Comparison of ENCODE assay signal across 9 cellular contexts in the genomic region with DNA sequence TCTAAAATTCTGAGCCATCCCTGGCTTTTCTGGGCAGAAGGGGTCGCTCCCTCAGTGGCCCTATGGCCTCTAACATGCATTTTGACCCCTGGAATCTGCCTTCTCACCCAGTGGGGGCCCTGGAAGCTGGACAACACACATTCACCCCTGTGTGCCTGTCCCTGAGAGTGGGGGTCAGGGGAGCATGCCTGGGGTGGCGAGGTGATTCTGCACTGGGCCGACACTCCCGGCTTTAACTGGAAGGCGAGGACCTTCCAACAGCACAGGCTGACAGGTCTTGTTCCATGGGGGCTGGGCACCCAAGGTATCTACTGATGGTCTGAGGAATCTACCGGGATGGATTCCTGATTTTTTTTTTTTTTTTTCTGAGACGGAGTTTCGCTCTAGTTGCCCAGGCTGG. TPM values are rescaled to one million over a fixed set of nuclear protein-coding genes. Genes with fewer than 3 reads are reported as not detected.
A peak's percentile ranks its signal among the peaks of the same experiment; 100 is the strongest.
DNase-seq lines count a peak whose midpoint lies in the region; ATAC-seq and TF ChIP-seq lines count a peak whose summit lies in the region.
"Had no signal": no experiment of that assay in that cellular context is flagged by ENCODE, and none has a peak within 500 bp of the region (broad histone marks: within the 10 kb centered on the region; RNA-seq: fewer than 3 reads in every experiment).

No MANE protein-coding gene starts in this region.

- 88% methylated on average over 8 of the region's 8 CpGs for WGBS in liver

- H3K4me1 ChIP-seq in Peyer's patch (peaks cover 0 to 47% (median 5%) of the 10 kb centered on the region in 4 donors), liver (ENCODE audit: control insufficient read depth in 4 of 4, insufficient read depth in 4 of 4, low read length in 3 of 4) (peaks cover 12 to 54% (median 38%) of the 10 kb centered on the region in 4 donors)

- DNase-seq in Peyer's patch (no peak), superior temporal gyrus (ENCODE audit: extremely low spot score) (no peak), AG20443 (ENCODE audit: low spot score) (no peak)
- DNase-seq: activated CD4-positive, CD25-positive, alpha-beta regulatory T cell treated with anti-CD3 and anti-CD28 coated beads, Interleukin-2, amount 50 U/mL, for 72 hours; NCI-H1436 had no signal

- TF ChIP-seq RAD21 in liver (IDR thresholded peaks at IDR 0.05) = no peak

- TF ChIP-seq POLR2A in Peyer's patch (IDR thresholded peaks at IDR 0.05) = no peak

- H3K27ac ChIP-seq in Peyer's patch = peak overlapping the region; percentile 38 to 95 (median 54)
- H3K27ac ChIP-seq in angular gyrus (ENCODE audit: low read depth, low read length) = peak overlapping the region; percentile 53
- peak overlapping the region; percentile 65 to 66 for H3K27ac ChIP-seq in liver (ENCODE audit: low read depth in 1 of 2, low read length in 2 of 2)
- H3K27ac ChIP-seq in temporal lobe (ENCODE audit: low read depth, low read length) = peak overlapping the region; percentile 77

- H3K4me3 ChIP-seq in Peyer's patch = no peak overlapping the region
- no peak overlapping the region for H3K4me3 ChIP-seq in liver (ENCODE audit: low read depth in 1 of 3, low read length in 3 of 3)

- H3K27me3 ChIP-seq in Peyer's patch (no peaks in the 10 kb centered on the region), liver (ENCODE audit: control insufficient read depth in 4 of 4, insufficient read depth in 4 of 4, low read length in 3 of 4) (no peaks in the 10 kb centered on the region)

- TF ChIP-seq CTCF in Peyer's patch (IDR thresholded peaks at IDR 0.05) (no peak), liver (IDR thresholded peaks at IDR 0.05; ENCODE audit: low read depth, low read length, missing input control) (no peak)

- no peak overlapping the region for H3K9ac ChIP-seq in liver (ENCODE audit: low read depth in 1 of 2, low read length in 2 of 2)

- H3K36me3 ChIP-seq in Peyer's patch (peaks cover 0 to 12% (median 0%) of the 10 kb centered on the region in 3 donors), liver (ENCODE audit: control insufficient read depth in 4 of 4, insufficient read depth in 3 of 4, low read depth in 1 of 4, low read length in 3 of 4) (peaks cover 0 to 2% (median under 1%) of the 10 kb centered on the region in 4 donors)

- no peaks in the 10 kb centered on the region for H3K9me3 ChIP-seq in Peyer's patch
- H3K9me3 ChIP-seq in liver (ENCODE audit: control insufficient read depth in 4 of 4, low read length in 3 of 4) = no peaks in the 10 kb centered on the region

- ATAC-seq in HG02852 (IDR thresholded peaks at IDR 0.05; ENCODE audit: unreplicated experiment) = no peak

TF ChIP-seq in liver, 16 proteins besides CTCF, POLR2A, EP300 and RAD21:
- TF ChIP-seq HNF4G (IDR thresholded peaks at IDR 0.05) = no peak
- TF ChIP-seq SP1 (IDR thresholded peaks at IDR 0.05) = no peak
- no peak for TF ChIP-seq JUND (IDR thresholded peaks at IDR 0.05)
- TF ChIP-seq, protein P1, sequence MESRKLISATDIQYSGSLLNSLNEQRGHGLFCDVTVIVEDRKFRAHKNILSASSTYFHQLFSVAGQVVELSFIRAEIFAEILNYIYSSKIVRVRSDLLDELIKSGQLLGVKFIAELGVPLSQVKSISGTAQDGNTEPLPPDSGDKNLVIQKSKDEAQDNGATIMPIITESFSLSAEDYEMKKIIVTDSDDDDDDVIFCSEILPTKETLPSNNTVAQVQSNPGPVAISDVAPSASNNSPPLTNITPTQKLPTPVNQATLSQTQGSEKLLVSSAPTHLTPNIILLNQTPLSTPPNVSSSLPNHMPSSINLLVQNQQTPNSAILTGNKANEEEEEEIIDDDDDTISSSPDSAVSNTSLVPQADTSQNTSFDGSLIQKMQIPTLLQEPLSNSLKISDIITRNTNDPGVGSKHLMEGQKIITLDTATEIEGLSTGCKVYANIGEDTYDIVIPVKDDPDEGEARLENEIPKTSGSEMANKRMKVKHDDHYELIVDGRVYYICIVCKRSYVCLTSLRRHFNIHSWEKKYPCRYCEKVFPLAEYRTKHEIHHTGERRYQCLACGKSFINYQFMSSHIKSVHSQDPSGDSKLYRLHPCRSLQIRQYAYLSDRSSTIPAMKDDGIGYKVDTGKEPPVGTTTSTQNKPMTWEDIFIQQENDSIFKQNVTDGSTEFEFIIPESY (IDR thresholded peaks at IDR 0.05) = no peak
- TF ChIP-seq FOXA1 (IDR thresholded peaks at IDR 0.05) = no peak
- TF ChIP-seq, protein P2, sequence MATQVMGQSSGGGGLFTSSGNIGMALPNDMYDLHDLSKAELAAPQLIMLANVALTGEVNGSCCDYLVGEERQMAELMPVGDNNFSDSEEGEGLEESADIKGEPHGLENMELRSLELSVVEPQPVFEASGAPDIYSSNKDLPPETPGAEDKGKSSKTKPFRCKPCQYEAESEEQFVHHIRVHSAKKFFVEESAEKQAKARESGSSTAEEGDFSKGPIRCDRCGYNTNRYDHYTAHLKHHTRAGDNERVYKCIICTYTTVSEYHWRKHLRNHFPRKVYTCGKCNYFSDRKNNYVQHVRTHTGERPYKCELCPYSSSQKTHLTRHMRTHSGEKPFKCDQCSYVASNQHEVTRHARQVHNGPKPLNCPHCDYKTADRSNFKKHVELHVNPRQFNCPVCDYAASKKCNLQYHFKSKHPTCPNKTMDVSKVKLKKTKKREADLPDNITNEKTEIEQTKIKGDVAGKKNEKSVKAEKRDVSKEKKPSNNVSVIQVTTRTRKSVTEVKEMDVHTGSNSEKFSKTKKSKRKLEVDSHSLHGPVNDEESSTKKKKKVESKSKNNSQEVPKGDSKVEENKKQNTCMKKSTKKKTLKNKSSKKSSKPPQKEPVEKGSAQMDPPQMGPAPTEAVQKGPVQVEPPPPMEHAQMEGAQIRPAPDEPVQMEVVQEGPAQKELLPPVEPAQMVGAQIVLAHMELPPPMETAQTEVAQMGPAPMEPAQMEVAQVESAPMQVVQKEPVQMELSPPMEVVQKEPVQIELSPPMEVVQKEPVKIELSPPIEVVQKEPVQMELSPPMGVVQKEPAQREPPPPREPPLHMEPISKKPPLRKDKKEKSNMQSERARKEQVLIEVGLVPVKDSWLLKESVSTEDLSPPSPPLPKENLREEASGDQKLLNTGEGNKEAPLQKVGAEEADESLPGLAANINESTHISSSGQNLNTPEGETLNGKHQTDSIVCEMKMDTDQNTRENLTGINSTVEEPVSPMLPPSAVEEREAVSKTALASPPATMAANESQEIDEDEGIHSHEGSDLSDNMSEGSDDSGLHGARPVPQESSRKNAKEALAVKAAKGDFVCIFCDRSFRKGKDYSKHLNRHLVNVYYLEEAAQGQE (IDR thresholded peaks at IDR 0.05) = no peak
- TF ChIP-seq, protein P3, sequence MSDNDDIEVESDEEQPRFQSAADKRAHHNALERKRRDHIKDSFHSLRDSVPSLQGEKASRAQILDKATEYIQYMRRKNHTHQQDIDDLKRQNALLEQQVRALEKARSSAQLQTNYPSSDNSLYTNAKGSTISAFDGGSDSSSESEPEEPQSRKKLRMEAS (IDR thresholded peaks at IDR 0.05) = no peak
- TF ChIP-seq YY1 (IDR thresholded peaks at IDR 0.05) = no peak
- TF ChIP-seq FOXA2 (IDR thresholded peaks at IDR 0.05) = no peak
- no peak for TF ChIP-seq NR2F2 (IDR thresholded peaks at IDR 0.05)
- no peak for TF ChIP-seq RXRA (IDR thresholded peaks at IDR 0.05)
- TF ChIP-seq, protein P4, sequence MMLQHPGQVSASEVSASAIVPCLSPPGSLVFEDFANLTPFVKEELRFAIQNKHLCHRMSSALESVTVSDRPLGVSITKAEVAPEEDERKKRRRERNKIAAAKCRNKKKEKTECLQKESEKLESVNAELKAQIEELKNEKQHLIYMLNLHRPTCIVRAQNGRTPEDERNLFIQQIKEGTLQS (IDR thresholded peaks at IDR 0.05) = no peak

RNA-seq across cellular contexts. Expression of gene PPM1F, which starts 10.7 kb away (rescaled TPM):
- total RNA-seq in Peyer's patch (10 to 100 TPM; 13.8 to 28.9 (median 21.0) TPM), liver (10 to 100 TPM; 11.4 to 15.5 TPM), temporal lobe (16.0 TPM)
- polyA plus RNA-seq in liver = 1 to 10 TPM; 1.8 to 6.4 TPM

RNA-seq across cellular contexts. Expression of gene TOP3B, which starts 40.7 kb away (rescaled TPM):
- total RNA-seq in Peyer's patch = 10 to 100 TPM; 53.6 to 91.6 (median 80.2) TPM
- 10 to 100 TPM in 1 of 2 donors, 1 to 10 TPM in 1; 9.7 to 26.9 TPM for total RNA-seq in liver
- 1 to 10 TPM; 6.0 to 7.9 TPM for polyA plus RNA-seq in liver
- 12.3 TPM for total RNA-seq in temporal lobe
